In genomic region chr17:80482555-80483308, GRCh38 we compare ENCODE assay signal across 1 cellular context.
TF ChIP-seq lines count a peak whose summit lies in the region.

No MANE protein-coding gene starts in this region.

TF ChIP-seq in HCT116, 20 proteins besides CTCF, POLR2A, EP300 and RAD21 (continued from another document):
- no peak for TF ChIP-seq POLR2AphosphoS5 (IDR thresholded peaks at IDR 0.05; ENCODE audit: low read depth, low read length)
- no peak for TF ChIP-seq YY1 (IDR thresholded peaks at IDR 0.05; ENCODE audit: extremely low read depth, insufficient replicate concordance, low read depth, low read length)
- TF ChIP-seq JUND (IDR thresholded peaks at IDR 0.05): no peak
- TF ChIP-seq EGR1 (IDR thresholded peaks at IDR 0.05; ENCODE audit: low read depth): no peak
- TF ChIP-seq CEBPB (IDR thresholded peaks at IDR 0.05; ENCODE audit: low read depth): no peak
- TF ChIP-seq, protein P1, sequence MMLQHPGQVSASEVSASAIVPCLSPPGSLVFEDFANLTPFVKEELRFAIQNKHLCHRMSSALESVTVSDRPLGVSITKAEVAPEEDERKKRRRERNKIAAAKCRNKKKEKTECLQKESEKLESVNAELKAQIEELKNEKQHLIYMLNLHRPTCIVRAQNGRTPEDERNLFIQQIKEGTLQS (IDR thresholded peaks at IDR 0.05): no peak
- TF ChIP-seq EZH2phosphoT487 (IDR thresholded peaks at IDR 0.05; ENCODE audit: borderline replicate concordance): no peak
